In genomic region chr2:42754021-42754775, GRCh38 we compare ENCODE assay signal across 8 cellular contexts. TPM values are rescaled to one million over a fixed set of nuclear protein-coding genes. Genes with fewer than 3 reads are reported as not detected.
DNase-seq lines count a peak whose midpoint lies in the region; ATAC-seq and TF ChIP-seq lines count a peak whose summit lies in the region.

No MANE protein-coding gene starts in this region.

- H3K27ac ChIP-seq in stomach, result no peak overlapping the region
- no peak overlapping the region for H3K27ac ChIP-seq in neuronal stem cell (replicated peaks; ENCODE audit: low read length)

- H2AK5ac ChIP-seq in neuronal stem cell (ENCODE audit: low read depth, low read length), result no peak overlapping the region

- intact Hi-C loops in mucosa of descending colon (cut with DNase I, micrococcal nuclease), result no loop called here
- intact Hi-C loops in stomach (cut with DNase I; ENCODE audit: low total_unique reads), result no loop called here

- TF ChIP-seq EP300 in stomach (IDR thresholded peaks at IDR 0.05), result no peak

- WGBS in stomach, 5 donors, result 64 to 75% (median 66%) methylated on average over 9 to 11 of the region's 11 CpGs
- WGBS in neuronal stem cell (ENCODE audit: extremely low coverage in 2 of 2, insufficient read length in 2 of 2, insufficient replicate concordance in 1 of 2), 2 donors, result no CpG with 5 or more reads among the region's 11 CpGs

- no peak overlapping the region for H4K91ac ChIP-seq in neuronal stem cell (ENCODE audit: low read depth, low read length, poor library complexity)

- H3K23ac ChIP-seq in neuronal stem cell (ENCODE audit: low read depth, low read length, poor library complexity), result no peak overlapping the region

- TF ChIP-seq POLR2A in stomach (IDR thresholded peaks at IDR 0.05), result no peak

- no peak overlapping the region for H2BK12ac ChIP-seq in neuronal stem cell (ENCODE audit: low read length)

- H2BK5ac ChIP-seq in neuronal stem cell (ENCODE audit: low read length), result no peak overlapping the region

- H3K27me3 ChIP-seq in stomach, result no peaks in the 10 kb centered on the region
- H3K27me3 ChIP-seq in neuronal stem cell (ENCODE audit: control insufficient read depth in 3 of 3, insufficient read depth in 3 of 3, low read depth in 1 of 3, low read length in 3 of 3), result no peaks in the 10 kb centered on the region

- peak; percentile 63 for DNase-seq in RPMI8226
- peak in 1 of 3 donors; percentile 57 for DNase-seq in mucosa of descending colon
- no peak for DNase-seq in GM19240 (ENCODE audit: insufficient read length, low spot score)
- no peak for DNase-seq in stomach
- no peak for DNase-seq in neuronal stem cell (ENCODE audit: low spot score)

- H3K18ac ChIP-seq in neuronal stem cell (ENCODE audit: low read length), result no peak overlapping the region

- ATAC-seq in GM18517 (IDR thresholded peaks at IDR 0.05; ENCODE audit: unreplicated experiment) (peak; percentile 66), HG02759 (IDR thresholded peaks at IDR 0.05; ENCODE audit: unreplicated experiment) (peak; percentile 66), mucosa of descending colon (peak; percentile 46), HG02588 (IDR thresholded peaks at IDR 0.05; ENCODE audit: unreplicated experiment) (no peak)

- TF ChIP-seq CTCF in mucosa of descending colon (IDR thresholded peaks at IDR 0.05) (no peak), stomach (IDR thresholded peaks at IDR 0.05) (no peak)

- H3K9ac ChIP-seq in neuronal stem cell (ENCODE audit: low read depth, low read length, poor library complexity), result no peak overlapping the region

- H2BK120ac ChIP-seq in neuronal stem cell (ENCODE audit: low read depth, low read length), result no peak overlapping the region

- H3K4me1 ChIP-seq in mucosa of descending colon (ENCODE audit: low read depth) (no peaks in the 10 kb centered on the region), stomach (peaks cover 0 to 14% (median 2%) of the 10 kb centered on the region in 4 donors), neuronal stem cell (ENCODE audit: control insufficient read depth in 2 of 2, insufficient read depth in 1 of 2, low read depth in 1 of 2, low read length in 2 of 2) (peaks cover 0 to 2% of the 10 kb centered on the region in 2 donors)

- H3K14ac ChIP-seq in neuronal stem cell (ENCODE audit: low read length), result no peak overlapping the region

- no peak overlapping the region for H3K4ac ChIP-seq in neuronal stem cell (ENCODE audit: low read length)

- H4K8ac ChIP-seq in neuronal stem cell (ENCODE audit: low read depth, low read length), result no peak overlapping the region

- no peak overlapping the region for H2AFZ ChIP-seq in neuronal stem cell (ENCODE audit: low read length)

- no peak overlapping the region for H2BK15ac ChIP-seq in neuronal stem cell (ENCODE audit: low read length)

- H3K36me3 ChIP-seq in mucosa of descending colon (ENCODE audit: low read depth), result no peaks in the 10 kb centered on the region
- H3K36me3 ChIP-seq in stomach, result peaks cover 0 to 51% (median 24%) of the 10 kb centered on the region in 4 donors
- peaks cover 2 to 7% of the 10 kb centered on the region in 2 donors for H3K36me3 ChIP-seq in neuronal stem cell (replicated peaks in 1 of 2; ENCODE audit: control insufficient read depth in 2 of 2, insufficient read depth in 2 of 2, low read length in 2 of 2)

- H3K9me3 ChIP-seq in mucosa of descending colon (no peaks in the 10 kb centered on the region), stomach (no peaks in the 10 kb centered on the region), neuronal stem cell (replicated peaks in 1 of 2; ENCODE audit: control insufficient read depth in 2 of 2, insufficient read depth in 1 of 2, low read depth in 1 of 2, low read length in 2 of 2) (peaks cover 0 to 2% of the 10 kb centered on the region in 2 donors)

- H3K4me2 ChIP-seq in neuronal stem cell (ENCODE audit: insufficient read depth, low read length, poor library complexity, severe bottlenecking), result no peak overlapping the region

- H3K4me3 ChIP-seq in mucosa of descending colon (no peak overlapping the region), stomach (no peak overlapping the region), neuronal stem cell (ENCODE audit: low read length in 2 of 2) (no peak overlapping the region)

- no peaks in the 10 kb centered on the region for H3K79me1 ChIP-seq in neuronal stem cell (ENCODE audit: low read depth, low read length)

RNA-seq across cellular contexts. Expression of gene OXER1, which starts 9.7 kb away (rescaled TPM):
- total RNA-seq in mucosa of descending colon (1 to 10 TPM; 1.6 to 8.9 (median 2.4) TPM), stomach (1 to 10 TPM in 3 of 5 donors, not detected in 2; 1.2 to 7.8 (median 1.3) TPM)
- polyA plus RNA-seq in stomach, result 1 to 10 TPM in 2 of 3 donors, under 1 TPM in 1; 0.46 to 2.0 (median 1.8) TPM
- polyA plus RNA-seq in neuronal stem cell (2013, experiment 1 of 2), result 1.2 TPM
- 0.97 TPM for polyA plus RNA-seq in neuronal stem cell (2013, experiment 2 of 2)

RNA-seq across cellular contexts. Expression of gene HAAO, which starts 38.2 kb away (rescaled TPM):
- total RNA-seq in mucosa of descending colon (10 to 100 TPM in 1 of 3 donors, 1 to 10 TPM in 2; 5.8 to 38.4 (median 9.8) TPM), stomach (10 to 100 TPM in 1 of 5 donors, 1 to 10 TPM in 1, under 1 TPM in 1, not detected in 2; 0.89 to 18.5 (median 6.8) TPM)
- 10 to 100 TPM in 2 of 3 donors, 1 to 10 TPM in 1; 4.0 to 23.5 (median 22.8) TPM for polyA plus RNA-seq in stomach
- polyA plus RNA-seq in neuronal stem cell (2013, experiment 1 of 2), result 2.1 TPM
- 2.5 TPM for polyA plus RNA-seq in neuronal stem cell (2013, experiment 2 of 2)
